In the genomic region with DNA sequence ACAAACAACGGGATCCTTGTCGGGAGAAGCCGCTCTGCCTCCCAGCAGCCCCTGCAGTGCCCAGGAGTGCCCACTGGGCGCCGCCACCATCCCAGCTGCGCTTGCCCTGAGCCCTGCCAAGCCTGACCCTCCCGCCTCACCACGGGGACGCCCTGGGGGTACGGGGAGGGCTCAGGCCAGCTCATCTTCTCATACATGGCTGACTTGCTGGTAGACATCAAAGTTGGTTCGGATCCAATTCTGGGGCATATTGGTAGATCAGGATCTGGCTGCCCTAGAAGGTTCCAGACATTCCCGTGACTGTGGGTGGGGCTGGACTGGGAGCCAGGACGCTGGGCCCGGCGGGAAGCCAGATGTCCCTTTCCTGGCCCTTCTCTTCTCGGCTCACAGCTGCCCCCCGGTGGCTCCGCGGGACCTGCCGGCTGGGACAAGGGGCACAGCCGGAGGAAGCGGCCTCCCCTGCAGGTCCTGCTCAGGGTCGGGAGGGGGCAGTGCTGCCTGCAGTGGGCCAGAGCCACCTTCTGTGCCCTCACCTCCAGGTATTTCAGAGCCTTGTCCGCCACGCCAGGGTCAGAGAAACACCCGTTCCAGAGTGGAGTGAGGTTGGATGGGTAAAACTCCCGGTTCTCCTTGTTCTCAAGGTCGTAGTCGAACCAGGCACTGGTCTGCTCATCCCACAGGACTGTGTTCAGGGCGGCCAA, we compare ENCODE assay signal across 1 cellular context.
A peak's percentile ranks its signal among the peaks of the same experiment; 100 is the strongest.
TF ChIP-seq lines count a peak whose summit lies in the region.

No MANE protein-coding gene starts in this region.

TF ChIP-seq in HepG2, 621 proteins besides CTCF, POLR2A, EP300 and RAD21 (continued from another document and continues in another):
- TF ChIP-seq, protein P1, sequence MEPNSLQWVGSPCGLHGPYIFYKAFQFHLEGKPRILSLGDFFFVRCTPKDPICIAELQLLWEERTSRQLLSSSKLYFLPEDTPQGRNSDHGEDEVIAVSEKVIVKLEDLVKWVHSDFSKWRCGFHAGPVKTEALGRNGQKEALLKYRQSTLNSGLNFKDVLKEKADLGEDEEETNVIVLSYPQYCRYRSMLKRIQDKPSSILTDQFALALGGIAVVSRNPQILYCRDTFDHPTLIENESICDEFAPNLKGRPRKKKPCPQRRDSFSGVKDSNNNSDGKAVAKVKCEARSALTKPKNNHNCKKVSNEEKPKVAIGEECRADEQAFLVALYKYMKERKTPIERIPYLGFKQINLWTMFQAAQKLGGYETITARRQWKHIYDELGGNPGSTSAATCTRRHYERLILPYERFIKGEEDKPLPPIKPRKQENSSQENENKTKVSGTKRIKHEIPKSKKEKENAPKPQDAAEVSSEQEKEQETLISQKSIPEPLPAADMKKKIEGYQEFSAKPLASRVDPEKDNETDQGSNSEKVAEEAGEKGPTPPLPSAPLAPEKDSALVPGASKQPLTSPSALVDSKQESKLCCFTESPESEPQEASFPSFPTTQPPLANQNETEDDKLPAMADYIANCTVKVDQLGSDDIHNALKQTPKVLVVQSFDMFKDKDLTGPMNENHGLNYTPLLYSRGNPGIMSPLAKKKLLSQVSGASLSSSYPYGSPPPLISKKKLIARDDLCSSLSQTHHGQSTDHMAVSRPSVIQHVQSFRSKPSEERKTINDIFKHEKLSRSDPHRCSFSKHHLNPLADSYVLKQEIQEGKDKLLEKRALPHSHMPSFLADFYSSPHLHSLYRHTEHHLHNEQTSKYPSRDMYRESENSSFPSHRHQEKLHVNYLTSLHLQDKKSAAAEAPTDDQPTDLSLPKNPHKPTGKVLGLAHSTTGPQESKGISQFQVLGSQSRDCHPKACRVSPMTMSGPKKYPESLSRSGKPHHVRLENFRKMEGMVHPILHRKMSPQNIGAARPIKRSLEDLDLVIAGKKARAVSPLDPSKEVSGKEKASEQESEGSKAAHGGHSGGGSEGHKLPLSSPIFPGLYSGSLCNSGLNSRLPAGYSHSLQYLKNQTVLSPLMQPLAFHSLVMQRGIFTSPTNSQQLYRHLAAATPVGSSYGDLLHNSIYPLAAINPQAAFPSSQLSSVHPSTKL (CRISPR knock-in tag; IDR thresholded peaks at IDR 0.05): peak; percentile 58; the same call in 1 of the 2 replicates
- TF ChIP-seq ZNF800 (CRISPR knock-in tag; IDR thresholded peaks at IDR 0.05) (0 out of 2 replicates have a peak, but pooled peaks have one; percentile 67), ARNT2 (CRISPR knock-in tag; IDR thresholded peaks at IDR 0.05; ENCODE audit: low read depth) (peak; percentile 78), ZSCAN30 (CRISPR knock-in tag; IDR thresholded peaks at IDR 0.05) (no peak), BCLAF1 (IDR thresholded peaks at IDR 0.05) (no peak), MAZ (IDR thresholded peaks at IDR 0.05; ENCODE audit: borderline replicate concordance, low read depth, low read length) (no peak), MAZ (CRISPR knock-in tag; IDR thresholded peaks at IDR 0.05; ENCODE audit: low read depth) (peak; percentile 69), ZNF775 (CRISPR knock-in tag; IDR thresholded peaks at IDR 0.05; ENCODE audit: borderline replicate concordance) (no peak), ZNF737 (CRISPR knock-in tag; IDR thresholded peaks at IDR 0.05; ENCODE audit: borderline replicate concordance) (no peak; the same call in 1 of the 2 replicates), CERS6 (CRISPR knock-in tag; IDR thresholded peaks at IDR 0.05) (no peak), CBX1 (IDR thresholded peaks at IDR 0.05; ENCODE audit: low read depth) (peak; percentile 76), RARA (CRISPR knock-in tag; IDR thresholded peaks at IDR 0.05) (peak; percentile 21; the same call in 1 of the 2 replicates), POLR2AphosphoS2 (IDR thresholded peaks at IDR 0.05; ENCODE audit: low read depth, low read length) (no peak), HIC2 (CRISPR knock-in tag; IDR thresholded peaks at IDR 0.05; ENCODE audit: low read depth) (peak; percentile 79; the same call in 1 of the 2 replicates), JUNB (CRISPR knock-in tag; IDR thresholded peaks at IDR 0.05; ENCODE audit: borderline replicate concordance) (no peak), YY1 (IDR thresholded peaks at IDR 0.05; ENCODE audit: insufficient read depth, insufficient replicate concordance, low read depth, low read length) (peak; percentile 80), MTA3 (CRISPR knock-in tag; IDR thresholded peaks at IDR 0.05) (no peak), ADNP (CRISPR knock-in tag; IDR thresholded peaks at IDR 0.05) (peak; percentile 45; the same call in 1 of the 2 replicates), NFE2L1 (CRISPR knock-in tag; IDR thresholded peaks at IDR 0.05; ENCODE audit: borderline replicate concordance) (no peak), ZNF605 (CRISPR knock-in tag; IDR thresholded peaks at IDR 0.05) (peak; percentile 78; the same call in 1 of the 2 replicates), ZNF580 (CRISPR knock-in tag; IDR thresholded peaks at IDR 0.05; ENCODE audit: borderline replicate concordance, low read depth) (peak; percentile 58; the same call in 1 of the 2 replicates), ZNF724P (CRISPR knock-in tag; IDR thresholded peaks at IDR 0.05; ENCODE audit: borderline replicate concordance) (no peak), HNF4G (IDR thresholded peaks at IDR 0.05; ENCODE audit: borderline replicate concordance, low read depth, low read length) (no peak), HNF4G (CRISPR knock-in tag; IDR thresholded peaks at IDR 0.05; ENCODE audit: borderline replicate concordance, low read depth) (no peak)
- TF ChIP-seq, protein P2, sequence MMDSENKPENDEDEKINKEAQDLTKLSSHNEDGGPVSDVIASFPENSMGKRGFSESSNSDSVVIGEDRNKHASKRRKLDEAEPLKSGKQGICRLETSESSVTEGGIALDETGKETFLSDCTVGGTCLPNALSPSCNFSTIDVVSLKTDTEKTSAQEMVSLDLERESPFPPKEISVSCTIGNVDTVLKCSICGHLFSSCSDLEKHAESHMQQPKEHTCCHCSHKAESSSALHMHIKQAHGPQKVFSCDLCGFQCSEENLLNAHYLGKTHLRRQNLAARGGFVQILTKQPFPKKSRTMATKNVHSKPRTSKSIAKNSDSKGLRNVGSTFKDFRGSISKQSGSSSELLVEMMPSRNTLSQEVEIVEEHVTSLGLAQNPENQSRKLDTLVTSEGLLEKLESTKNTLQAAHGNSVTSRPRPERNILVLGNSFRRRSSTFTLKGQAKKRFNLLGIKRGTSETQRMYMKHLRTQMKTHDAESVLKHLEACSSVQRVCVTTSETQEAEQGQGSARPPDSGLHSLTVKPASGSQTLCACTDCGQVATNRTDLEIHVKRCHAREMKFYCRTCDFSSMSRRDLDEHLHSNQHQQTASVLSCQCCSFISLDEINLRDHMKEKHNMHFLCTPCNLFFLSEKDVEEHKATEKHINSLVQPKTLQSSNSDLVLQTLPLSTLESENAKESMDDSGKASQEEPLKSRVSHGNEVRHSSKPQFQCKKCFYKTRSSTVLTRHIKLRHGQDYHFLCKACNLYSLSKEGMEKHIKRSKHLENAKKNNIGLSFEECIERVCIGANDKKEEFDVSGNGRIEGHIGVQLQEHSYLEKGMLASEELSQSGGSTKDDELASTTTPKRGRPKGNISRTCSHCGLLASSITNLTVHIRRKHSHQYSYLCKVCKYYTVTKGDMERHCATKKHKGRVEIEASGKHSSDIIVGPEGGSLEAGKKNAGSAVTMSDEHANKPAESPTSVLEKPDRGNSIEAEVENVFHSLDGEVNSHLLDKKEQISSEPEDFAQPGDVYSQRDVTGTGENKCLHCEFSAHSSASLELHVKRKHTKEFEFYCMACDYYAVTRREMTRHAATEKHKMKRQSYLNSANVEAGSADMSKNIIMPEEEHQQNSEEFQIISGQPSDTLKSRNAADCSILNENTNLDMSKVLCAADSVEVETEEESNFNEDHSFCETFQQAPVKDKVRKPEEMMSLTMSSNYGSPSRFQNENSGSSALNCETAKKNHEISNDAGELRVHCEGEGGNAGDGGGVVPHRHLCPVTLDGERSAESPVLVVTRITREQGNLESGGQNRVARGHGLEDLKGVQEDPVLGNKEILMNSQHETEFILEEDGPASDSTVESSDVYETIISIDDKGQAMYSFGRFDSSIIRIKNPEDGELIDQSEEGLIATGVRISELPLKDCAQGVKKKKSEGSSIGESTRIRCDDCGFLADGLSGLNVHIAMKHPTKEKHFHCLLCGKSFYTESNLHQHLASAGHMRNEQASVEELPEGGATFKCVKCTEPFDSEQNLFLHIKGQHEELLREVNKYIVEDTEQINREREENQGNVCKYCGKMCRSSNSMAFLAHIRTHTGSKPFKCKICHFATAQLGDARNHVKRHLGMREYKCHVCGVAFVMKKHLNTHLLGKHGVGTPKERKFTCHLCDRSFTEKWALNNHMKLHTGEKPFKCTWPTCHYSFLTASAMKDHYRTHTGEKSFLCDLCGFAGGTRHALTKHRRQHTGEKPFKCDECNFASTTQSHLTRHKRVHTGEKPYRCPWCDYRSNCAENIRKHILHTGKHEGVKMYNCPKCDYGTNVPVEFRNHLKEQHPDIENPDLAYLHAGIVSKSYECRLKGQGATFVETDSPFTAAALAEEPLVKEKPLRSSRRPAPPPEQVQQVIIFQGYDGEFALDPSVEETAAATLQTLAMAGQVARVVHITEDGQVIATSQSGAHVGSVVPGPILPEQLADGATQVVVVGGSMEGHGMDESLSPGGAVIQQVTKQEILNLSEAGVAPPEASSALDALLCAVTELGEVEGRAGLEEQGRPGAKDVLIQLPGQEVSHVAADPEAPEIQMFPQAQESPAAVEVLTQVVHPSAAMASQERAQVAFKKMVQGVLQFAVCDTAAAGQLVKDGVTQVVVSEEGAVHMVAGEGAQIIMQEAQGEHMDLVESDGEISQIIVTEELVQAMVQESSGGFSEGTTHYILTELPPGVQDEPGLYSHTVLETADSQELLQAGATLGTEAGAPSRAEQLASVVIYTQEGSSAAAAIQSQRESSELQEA (CRISPR knock-in tag; IDR thresholded peaks at IDR 0.05; ENCODE audit: not compliant biosample characterization): no peak
- TF ChIP-seq, protein P3, sequence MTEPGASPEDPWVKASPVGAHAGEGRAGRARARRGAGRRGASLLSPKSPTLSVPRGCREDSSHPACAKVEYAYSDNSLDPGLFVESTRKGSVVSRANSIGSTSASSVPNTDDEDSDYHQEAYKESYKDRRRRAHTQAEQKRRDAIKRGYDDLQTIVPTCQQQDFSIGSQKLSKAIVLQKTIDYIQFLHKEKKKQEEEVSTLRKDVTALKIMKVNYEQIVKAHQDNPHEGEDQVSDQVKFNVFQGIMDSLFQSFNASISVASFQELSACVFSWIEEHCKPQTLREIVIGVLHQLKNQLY (CRISPR knock-in tag; IDR thresholded peaks at IDR 0.05): no peak; the same call in 1 of the 2 replicates
- TF ChIP-seq, protein P4, sequence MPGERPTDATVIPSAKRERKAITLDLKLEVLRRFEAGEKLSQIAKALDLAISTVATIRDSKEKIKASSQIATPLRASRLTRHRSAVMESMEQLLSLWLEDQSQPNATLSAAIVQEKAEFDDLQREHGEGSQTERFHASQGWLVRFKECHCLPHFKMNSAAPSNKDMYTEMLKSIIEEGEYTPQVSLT (CRISPR knock-in tag; IDR thresholded peaks at IDR 0.05; ENCODE audit: borderline replicate concordance, low read depth): no peak
